Comparison of ENCODE assay signal across 8 cellular contexts in the genomic region with DNA sequence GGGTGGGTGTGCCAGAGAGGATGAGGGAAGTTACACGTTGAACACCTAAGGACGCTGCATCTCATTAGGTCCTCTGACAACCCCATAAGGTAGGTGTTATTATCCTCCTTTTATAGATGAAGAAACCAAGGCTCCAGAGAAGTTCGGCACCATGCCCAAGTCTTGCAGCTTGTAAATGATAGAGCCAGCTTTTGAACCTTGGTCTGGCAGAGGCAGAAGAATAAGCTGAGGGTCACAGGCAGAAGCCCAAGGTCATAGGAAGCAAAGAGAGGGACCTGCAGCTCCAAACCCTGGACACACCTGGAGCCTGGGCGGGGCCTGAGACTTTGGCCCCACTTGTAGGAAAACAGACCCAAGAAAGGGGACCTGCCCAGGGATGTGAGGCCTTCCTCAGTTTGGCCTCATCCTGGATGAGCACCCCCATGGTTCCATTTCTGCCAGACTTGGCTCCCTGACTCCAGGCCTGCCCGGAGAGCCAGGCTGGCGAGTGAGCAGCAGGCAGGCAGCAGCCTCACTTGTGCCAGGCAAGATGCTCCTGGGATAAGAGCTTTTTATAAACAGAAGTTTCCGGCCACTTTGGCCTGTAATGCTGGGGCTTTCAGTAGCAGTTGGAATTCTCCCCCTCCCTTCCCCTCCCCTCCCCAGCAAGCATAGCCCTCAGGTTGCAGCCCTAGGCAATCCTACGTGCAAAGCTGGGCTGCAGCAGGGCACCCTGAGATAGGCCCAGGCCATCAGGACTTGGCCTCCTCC. TPM values are rescaled to one million over a fixed set of nuclear protein-coding genes. Genes with fewer than 3 reads are reported as not detected.
A peak's percentile ranks its signal among the peaks of the same experiment; 100 is the strongest.
DNase-seq lines count a peak whose midpoint lies in the region; ATAC-seq and TF ChIP-seq lines count a peak whose summit lies in the region.

No MANE protein-coding gene starts in this region.

- H3K27ac ChIP-seq in Karpas-422 (ENCODE audit: low read length) = no peak overlapping the region
- peak overlapping the region; percentile 67 for H3K27ac ChIP-seq in caudate nucleus (ENCODE audit: low read depth, low read length)
- peak overlapping the region in 1 of 5 donors; percentile 63 for H3K27ac ChIP-seq in adrenal gland

- H3K9ac ChIP-seq in Karpas-422 (ENCODE audit: low read length) = peak overlapping the region; percentile 72

- no peak overlapping the region for H2AFZ ChIP-seq in Karpas-422 (ENCODE audit: low read length)

- H3K27ac Mint-ChIP-seq in natural killer cell treated with Interleukin-12 subunit alpha and Interleukin-12 subunit beta and Interleukin-15 and Interleukin-18, amount 100 ng/mL, for 72 hours = no peak overlapping the region

- TF ChIP-seq POLR2A in adrenal gland (IDR thresholded peaks at IDR 0.05) = no peak

- H4K20me1 ChIP-seq in Karpas-422 (ENCODE audit: insufficient read depth, low read depth, low read length) = 0 out of 2 replicates have a peak, but pooled peaks cover 4% of the 10 kb centered on the region

- H3K4me3 ChIP-seq in Karpas-422 (ENCODE audit: low read length) (peak overlapping the region; percentile 73), adrenal gland (no peak overlapping the region)

- no peaks in the 10 kb centered on the region for H3K9me3 Mint-ChIP-seq in natural killer cell treated with Interleukin-12 subunit alpha and Interleukin-12 subunit beta and Interleukin-15 and Interleukin-18, amount 100 ng/mL, for 72 hours

- WGBS in adrenal gland, 4 donors = 67 to 84% (median 76%) methylated on average over 5 to 8 of the region's 8 CpGs

- peaks cover 16 to 20% of the 10 kb centered on the region in 2 donors for H3K4me1 Mint-ChIP-seq in natural killer cell treated with Interleukin-12 subunit alpha and Interleukin-12 subunit beta and Interleukin-15 and Interleukin-18, amount 100 ng/mL, for 72 hours (ENCODE audit: low read depth in 2 of 2)

- intact Hi-C loops in adrenal gland (cut with DNase I) = no loop called here

- H3K4me1 ChIP-seq in Karpas-422 (ENCODE audit: low read length) = peaks cover 31% of the 10 kb centered on the region
- H3K4me1 ChIP-seq in adrenal gland (replicated peaks in 1 of 2) = peaks cover 0 to 18% of the 10 kb centered on the region in 2 donors

- H3K27me3 ChIP-seq in Karpas-422 (ENCODE audit: low read length) = no peaks in the 10 kb centered on the region
- H3K27me3 ChIP-seq in adrenal gland = peaks cover 30% of the 10 kb centered on the region

- peak; percentile 30 for DNase-seq in COLO668 (lab: John Stamatoyannopoulos, UW; ENCODE audit: unreplicated experiment)
- DNase-seq in Karpas-422 = no peak
- DNase-seq in caudate nucleus (lab: John Stamatoyannopoulos, UW) = peak in 1 of 61 donors; percentile 50
- DNase-seq in natural killer cell treated with Interleukin-12 subunit alpha and Interleukin-12 subunit beta and Interleukin-15 and Interleukin-18, amount 100 ng/mL, for 72 hours (ENCODE audit: low spot score) = no peak
- DNase-seq in adrenal gland = no peak
- no peak for DNase-seq in NCI-H2227 treated with DMSO at 0.1 percent for 48 hours (lab: John Stamatoyannopoulos, UW)
- DNase-seq in GM03348 (ENCODE audit: low spot score) = no peak

- H3K4me2 ChIP-seq in Karpas-422 (ENCODE audit: low read depth, low read length, poor library complexity, severe bottlenecking) = peak overlapping the region; percentile 71

- H3K9me3 ChIP-seq in Karpas-422 (ENCODE audit: low read length) (no peaks in the 10 kb centered on the region), adrenal gland (replicated peaks in 1 of 3) (no peaks in the 10 kb centered on the region)

- no peaks in the 10 kb centered on the region for H3K9me2 ChIP-seq in Karpas-422 (replicated peaks; ENCODE audit: insufficient read depth, low read length)

- H3K79me2 ChIP-seq in Karpas-422 (ENCODE audit: low read length) = no peaks in the 10 kb centered on the region

- peak overlapping the region; percentile 76 for H3K4me3 Mint-ChIP-seq in natural killer cell treated with Interleukin-12 subunit alpha and Interleukin-12 subunit beta and Interleukin-15 and Interleukin-18, amount 100 ng/mL, for 72 hours

- no peak for TF ChIP-seq CTCF in adrenal gland (IDR thresholded peaks at IDR 0.05)

- ATAC-seq in natural killer cell treated with Interleukin-12 subunit alpha and Interleukin-12 subunit beta and Interleukin-15 and Interleukin-18, amount 100 ng/mL, for 72 hours = no peak
- no peak for ATAC-seq in GM21737 (IDR thresholded peaks at IDR 0.05; ENCODE audit: unreplicated experiment)

- H3K36me3 ChIP-seq in Karpas-422 (ENCODE audit: insufficient read depth, low read length) = no peaks in the 10 kb centered on the region
- no peaks in the 10 kb centered on the region for H3K36me3 ChIP-seq in adrenal gland (replicated peaks in 1 of 2)

- peaks cover 4% of the 10 kb centered on the region for H3K36me3 Mint-ChIP-seq in natural killer cell treated with Interleukin-12 subunit alpha and Interleukin-12 subunit beta and Interleukin-15 and Interleukin-18, amount 100 ng/mL, for 72 hours

- peaks cover 22 to 25% of the 10 kb centered on the region in 2 donors for H3K27me3 Mint-ChIP-seq in natural killer cell treated with Interleukin-12 subunit alpha and Interleukin-12 subunit beta and Interleukin-15 and Interleukin-18, amount 100 ng/mL, for 72 hours

RNA-seq across cellular contexts. Expression of a gene that starts 2.4 kb away (rescaled TPM):
- 0.11 and 0.22 TPM in 2 replicates for total RNA-seq in Karpas-422 (2014; rRNA removed; shearing (Covaris generic); ENCODE audit: low replicate concordance)
- total RNA-seq in natural killer cell treated with Interleukin-12 subunit alpha and Interleukin-12 subunit beta and Interleukin-15 and Interleukin-18, amount 100 ng/mL, for 72 hours = under 1 TPM in 1 of 2 donors, not detected in 1; 0.22 TPM
- 10 to 100 TPM in 1 of 8 donors, 1 to 10 TPM in 7; 1.1 to 10.7 (median 4.5) TPM for total RNA-seq in adrenal gland
- 10 to 100 TPM in 1 of 3 donors, 1 to 10 TPM in 2; 4.5 to 18.7 (median 6.8) TPM for polyA plus RNA-seq in adrenal gland

RNA-seq across cellular contexts. Expression of a gene that starts 15.1 kb away (rescaled TPM):
- total RNA-seq in Karpas-422 (2014; rRNA removed; shearing (Covaris generic); ENCODE audit: low replicate concordance) = 59.8 and 62.5 TPM in 2 replicates
- total RNA-seq in natural killer cell treated with Interleukin-12 subunit alpha and Interleukin-12 subunit beta and Interleukin-15 and Interleukin-18, amount 100 ng/mL, for 72 hours = 1 to 10 TPM; 1.2 to 8.0 TPM
- total RNA-seq in adrenal gland = 10 to 100 TPM in 7 of 8 donors, 1 to 10 TPM in 1; 8.8 to 26.5 (median 15.6) TPM
- polyA plus RNA-seq in adrenal gland = 10 to 100 TPM in 2 of 3 donors, 1 to 10 TPM in 1; 2.2 to 23.3 (median 14.9) TPM

RNA-seq across cellular contexts. Expression of a gene that starts 48.6 kb away (rescaled TPM):
- total RNA-seq in Karpas-422 (2014; rRNA removed; shearing (Covaris generic); ENCODE audit: low replicate concordance) = 0.78 and 1.6 TPM in 2 replicates
- 1 to 10 TPM; 2.5 to 2.7 TPM for total RNA-seq in natural killer cell treated with Interleukin-12 subunit alpha and Interleukin-12 subunit beta and Interleukin-15 and Interleukin-18, amount 100 ng/mL, for 72 hours
- under 1 TPM in 6 of 8 donors, not detected in 2; 0.23 to 0.74 (median 0.39) TPM for total RNA-seq in adrenal gland
- polyA plus RNA-seq in adrenal gland = 1 to 10 TPM in 2 of 3 donors, under 1 TPM in 1; 0.53 to 7.8 (median 2.1) TPM

RNA-seq across cellular contexts. Expression of a gene that starts 52.5 kb away (rescaled TPM):
- 19.0 and 27.1 TPM in 2 replicates for total RNA-seq in Karpas-422 (2014; rRNA removed; shearing (Covaris generic); ENCODE audit: low replicate concordance)
- total RNA-seq in natural killer cell treated with Interleukin-12 subunit alpha and Interleukin-12 subunit beta and Interleukin-15 and Interleukin-18, amount 100 ng/mL, for 72 hours = 10 to 100 TPM; 43.1 to 82.8 TPM
- total RNA-seq in adrenal gland = 10 to 100 TPM; 34.1 to 62.3 (median 52.5) TPM
- 10 to 100 TPM; 15.5 to 57.4 (median 50.8) TPM for polyA plus RNA-seq in adrenal gland
